ENCODE assay signal across 22 cellular contexts in genomic region chr9:72038408-72038807, GRCh38. TPM values are rescaled to one million over a fixed set of nuclear protein-coding genes. Genes with fewer than 3 reads are reported as not detected.
DNase-seq lines count a peak whose midpoint lies in the region; ATAC-seq and TF ChIP-seq lines count a peak whose summit lies in the region.
"Had no signal": no experiment of that assay in that cellular context is flagged by ENCODE, and none has a peak within 500 bp of the region (broad histone marks: within the 10 kb centered on the region; RNA-seq: fewer than 3 reads in every experiment).

No MANE protein-coding gene starts in this region.

- no peaks in the 10 kb centered on the region for H3K36me3 ChIP-seq in lung (ENCODE audit: control insufficient read depth in 2 of 2, insufficient read depth in 2 of 2, low read length in 2 of 2)
- H3K36me3 ChIP-seq: ovary, right lobe of liver, SJCRH30, uterus had no signal

- H3K36me3 Mint-ChIP-seq in immature natural killer cell, result no peaks in the 10 kb centered on the region
- H3K36me3 Mint-ChIP-seq: CD8-positive, alpha-beta memory T cell; naive thymus-derived CD8-positive, alpha-beta T cell had no signal

- TF ChIP-seq CTCF in fibroblast of villous mesenchyme (IDR thresholded peaks at IDR 0.05; ENCODE audit: insufficient read depth, low read depth, low read length) (no peak), lung (IDR thresholded peaks at IDR 0.05; ENCODE audit: control extremely low read depth, extremely low read depth) (no peak), GM13977 (IDR thresholded peaks at IDR 0.05; ENCODE audit: extremely low read depth, insufficient read depth, missing control alignments) (no peak)

- no peak overlapping the region for H3K27ac Mint-ChIP-seq in immature natural killer cell
- H3K27ac Mint-ChIP-seq: activated naive CD8-positive, alpha-beta T cell treated with anti-CD3 and anti-CD28 coated beads, Interleukin-2, amount 50 U/mL, for 24 hours; activated T-helper 2 cell treated with anti-CD3 and anti-CD28 coated beads, Interferon-gamma antibody, Interleukin-2, Interleukin-4, amounts not matched to agents 10 μg/mL and 5 μg/mL and 100 μg/mL, durations not matched to agents 14 hours and 24 hours and 36 hours; CD8-positive, alpha-beta memory T cell; HFFc6; T-helper 1 cell treated with Interleukin-12 subunit alpha and Interleukin-12 subunit beta and Interleukin-4 antibody, amounts not matched to agents 30 μg/mL and 1 μg/mL, for 36 hours had no signal

- H3K4me3 Mint-ChIP-seq in immature natural killer cell, result no peak overlapping the region
- H3K4me3 Mint-ChIP-seq: activated naive CD8-positive, alpha-beta T cell treated with anti-CD3 and anti-CD28 coated beads, Interleukin-2, amount 50 U/mL, for 24 hours; HFFc6; T-helper 1 cell treated with Interleukin-12 subunit alpha and Interleukin-12 subunit beta and Interleukin-4 antibody, amounts not matched to agents 30 μg/mL and 1 μg/mL, for 36 hours had no signal

- no peaks in the 10 kb centered on the region for H3K4me1 ChIP-seq in lung (ENCODE audit: control insufficient read depth in 2 of 2, insufficient read depth in 2 of 2, low read length in 2 of 2)
- H3K4me1 ChIP-seq: SJCRH30, uterus had no signal

- 42 to 63% methylated on average over 4 of the region's 4 CpGs for WGBS in lung, 2 donors

- in situ Hi-C loops in GM13977 (cut with MboI; ENCODE audit: low pct_unique_long_range_greater_than_20kb, low sequenced_read_pairs, unreplicated experiment), result loop anchor here (5.0 to 25.0 kb wide), 3 partner anchors 234 to 774 kb away; no protein-coding TSS in a partner anchor

- no peaks in the 10 kb centered on the region for H3K27me3 ChIP-seq in lung (ENCODE audit: control insufficient read depth, insufficient read depth)
- H3K27me3 ChIP-seq: ovary, right lobe of liver, SJCRH30, uterus had no signal

- no peaks in the 10 kb centered on the region for H3K9me3 ChIP-seq in lung (ENCODE audit: control insufficient read depth in 2 of 2, insufficient read depth in 1 of 2, low read length in 1 of 2)
- H3K9me3 ChIP-seq: ovary, right lobe of liver, SJCRH30, uterus had no signal

- DNase-seq in DMS 273 (lab: John Stamatoyannopoulos, UW; ENCODE audit: unreplicated experiment) (peak; percentile 20), DMS 273 treated with DMSO at 0.1 percent for 48 hours (lab: John Stamatoyannopoulos, UW) (no peak), NCI-H69 (lab: John Stamatoyannopoulos, UW) (peak; percentile 97), fibroblast of villous mesenchyme (ENCODE audit: low read depth) (peak; percentile 4), lung (ENCODE audit: low spot score) (peak; percentile 33), KG1 (lab: John Stamatoyannopoulos, UW) (no peak), immature natural killer cell (no peak), GM13977 (ENCODE audit: low spot score) (no peak)

- no peak for ATAC-seq in lung (ENCODE audit: insufficient read depth, low FRiP score)

- H3K4me1 Mint-ChIP-seq in immature natural killer cell, result peaks cover 2 to 6% of the 10 kb centered on the region in 2 donors

- H3K27ac ChIP-seq in lung (ENCODE audit: low read depth in 1 of 2, low read length in 1 of 2), result no peak overlapping the region
- H3K27ac ChIP-seq: 22Rv1, HL-60, ovary, right lobe of liver, SJCRH30, uterus had no signal

- H3K4me3 ChIP-seq in fibroblast of villous mesenchyme (ENCODE audit: low read depth, low read length), result no peak overlapping the region
- H3K4me3 ChIP-seq in lung, result no peak overlapping the region
- H3K4me3 ChIP-seq: ovary, right lobe of liver, SJCRH30, uterus had no signal

- no peaks in the 10 kb centered on the region for H3K9me3 Mint-ChIP-seq in immature natural killer cell
- H3K9me3 Mint-ChIP-seq: activated naive CD8-positive, alpha-beta T cell treated with anti-CD3 and anti-CD28 coated beads, Interleukin-2, amount 50 U/mL, for 24 hours; activated T-helper 2 cell treated with anti-CD3 and anti-CD28 coated beads, Interferon-gamma antibody, Interleukin-2, Interleukin-4, amounts not matched to agents 10 μg/mL and 5 μg/mL and 100 μg/mL, durations not matched to agents 14 hours and 24 hours and 36 hours; CD8-positive, alpha-beta memory T cell; HFFc6; naive thymus-derived CD8-positive, alpha-beta T cell; T-helper 1 cell treated with Interleukin-12 subunit alpha and Interleukin-12 subunit beta and Interleukin-4 antibody, amounts not matched to agents 30 μg/mL and 1 μg/mL, for 36 hours had no signal

- peaks cover 0 to 6% (median 5%) of the 10 kb centered on the region in 3 donors for H3K27me3 Mint-ChIP-seq in immature natural killer cell (ENCODE audit: low read depth in 3 of 3)

RNA-seq across cellular contexts. Expression of gene C9orf57, which starts 22.0 kb away (rescaled TPM):
- total RNA-seq in fibroblast of villous mesenchyme (not detected in 2 replicates), lung (not detected)
- polyA plus RNA-seq in lung (not detected), immature natural killer cell (not detected)
- total RNA-seq: activated T-helper 2 cell treated with anti-CD3 and anti-CD28 coated beads, Interferon-gamma antibody, Interleukin-2, Interleukin-4, amounts not matched to agents 10 μg/mL and 5 μg/mL and 100 μg/mL, durations not matched to agents 14 hours and 24 hours and 36 hours; CD8-positive, alpha-beta memory T cell; HFFc6; mesenteric fat pad; naive thymus-derived CD8-positive, alpha-beta T cell; ovary; PC-3; right lobe of liver; SJCRH30; uterus had no signal
- polyA plus RNA-seq: CD8-positive, alpha-beta memory T cell; naive thymus-derived CD8-positive, alpha-beta T cell; ovary had no signal

Comparison
In these comparisons a context has a peak if more than half of its experiments do, and no peak if none do; other contexts are left out.
1. DNase-seq: peak in DMS 273 (single experiment), NCI-H69 (single experiment), fibroblast of villous mesenchyme (single experiment) and lung (single experiment); none in DMS 273 treated with DMSO at 0.1 percent for 48 hours (single experiment), KG1 (single experiment), immature natural killer cell (0 of 3) and GM13977 (single experiment).